14 cellular contexts compared by ENCODE assay signal in genomic region chr12:52856077-52856476, GRCh38. TPM values are rescaled to one million over a fixed set of nuclear protein-coding genes. Genes with fewer than 3 reads are reported as not detected.
"Had no signal": no experiment of that assay in that cellular context is flagged by ENCODE, and none has a peak within 500 bp of the region (broad histone marks: within the 10 kb centered on the region; RNA-seq: fewer than 3 reads in every experiment).

No MANE protein-coding gene starts in this region.

RNA-seq across cellular contexts. Expression of gene KRT78, which starts 7.3 kb away (rescaled TPM):
- total RNA-seq: activated B cell treated with CpG ODN at 0.5 μM for 24 hours; activated CD4-positive, alpha-beta memory T cell treated with anti-CD3 and anti-CD28 coated beads for 36 hours; activated CD4-positive, alpha-beta memory T cell treated with anti-CD3 and anti-CD28 coated beads, Interleukin-2, amount 10 ng/mL, durations not matched to agents 7 days and 5 days; activated CD4-positive, alpha-beta T cell treated with anti-CD3 and anti-CD28 coated beads for 36 hours; activated CD4-positive, alpha-beta T cell treated with anti-CD3 and anti-CD28 coated beads, Interleukin-2, amount 10 ng/mL, durations not matched to agents 24 days and 14 days; activated CD4-positive, alpha-beta T cell treated with anti-CD3 and anti-CD28 coated beads, Interleukin-2, amount 10 ng/mL, durations not matched to agents 7 days and 5 days; activated CD8-positive, alpha-beta memory T cell treated with anti-CD3 and anti-CD28 coated beads for 36 hours; activated CD8-positive, alpha-beta memory T cell treated with anti-CD3 and anti-CD28 coated beads, Interleukin-2, amount 10 ng/mL, durations not matched to agents 7 days and 5 days; activated CD8-positive, alpha-beta T cell treated with anti-CD3 and anti-CD28 coated beads for 36 hours; activated CD8-positive, alpha-beta T cell treated with anti-CD3 and anti-CD28 coated beads, Interleukin-2, amount 10 ng/mL, durations not matched to agents 7 days and 5 days; T-helper 1 cell treated with Interleukin-12 subunit alpha and Interleukin-12 subunit beta and Interleukin-4 antibody, amounts not matched to agents 30 ng/mL and 1 ng/mL, for 36 hours; T-helper 17 cell; T-helper 2 cell treated with Interferon-gamma antibody and Interleukin-4, amounts not matched to agents 100 ng/mL and 5 ng/mL, for 36 hours; WTC11 had no signal

RNA-seq across cellular contexts. Expression of gene KRT79, which starts 22.0 kb away (rescaled TPM):
- total RNA-seq: activated B cell treated with CpG ODN at 0.5 μM for 24 hours; activated CD4-positive, alpha-beta memory T cell treated with anti-CD3 and anti-CD28 coated beads for 36 hours; activated CD4-positive, alpha-beta memory T cell treated with anti-CD3 and anti-CD28 coated beads, Interleukin-2, amount 10 ng/mL, durations not matched to agents 7 days and 5 days; activated CD4-positive, alpha-beta T cell treated with anti-CD3 and anti-CD28 coated beads, Interleukin-2, amount 10 ng/mL, durations not matched to agents 24 days and 14 days; activated CD4-positive, alpha-beta T cell treated with anti-CD3 and anti-CD28 coated beads, Interleukin-2, amount 10 ng/mL, durations not matched to agents 7 days and 5 days; activated CD8-positive, alpha-beta T cell treated with anti-CD3 and anti-CD28 coated beads, Interleukin-2, amount 10 ng/mL, durations not matched to agents 7 days and 5 days; T-helper 1 cell treated with Interleukin-12 subunit alpha and Interleukin-12 subunit beta and Interleukin-4 antibody, amounts not matched to agents 30 ng/mL and 1 ng/mL, for 36 hours; T-helper 17 cell; T-helper 2 cell treated with Interferon-gamma antibody and Interleukin-4, amounts not matched to agents 100 ng/mL and 5 ng/mL, for 36 hours; WTC11 had no signal

RNA-seq across cellular contexts. Expression of gene KRT4, which starts 42.2 kb away (rescaled TPM):
- total RNA-seq: activated B cell treated with CpG ODN at 0.5 μM for 24 hours; activated CD4-positive, alpha-beta memory T cell treated with anti-CD3 and anti-CD28 coated beads for 36 hours; activated CD4-positive, alpha-beta memory T cell treated with anti-CD3 and anti-CD28 coated beads, Interleukin-2, amount 10 ng/mL, durations not matched to agents 7 days and 5 days; activated CD4-positive, alpha-beta T cell treated with anti-CD3 and anti-CD28 coated beads for 36 hours; activated CD4-positive, alpha-beta T cell treated with anti-CD3 and anti-CD28 coated beads, Interleukin-2, amount 10 ng/mL, durations not matched to agents 24 days and 14 days; activated CD4-positive, alpha-beta T cell treated with anti-CD3 and anti-CD28 coated beads, Interleukin-2, amount 10 ng/mL, durations not matched to agents 7 days and 5 days; activated CD8-positive, alpha-beta memory T cell treated with anti-CD3 and anti-CD28 coated beads for 36 hours; activated CD8-positive, alpha-beta memory T cell treated with anti-CD3 and anti-CD28 coated beads, Interleukin-2, amount 10 ng/mL, durations not matched to agents 7 days and 5 days; activated CD8-positive, alpha-beta T cell treated with anti-CD3 and anti-CD28 coated beads, Interleukin-2, amount 10 ng/mL, durations not matched to agents 7 days and 5 days; T-helper 1 cell treated with Interleukin-12 subunit alpha and Interleukin-12 subunit beta and Interleukin-4 antibody, amounts not matched to agents 30 ng/mL and 1 ng/mL, for 36 hours; T-helper 17 cell; T-helper 2 cell treated with Interferon-gamma antibody and Interleukin-4, amounts not matched to agents 100 ng/mL and 5 ng/mL, for 36 hours; WTC11 had no signal

RNA-seq across cellular contexts. Expression of gene KRT8, which starts 48.8 kb away (rescaled TPM):
- total RNA-seq: activated CD8-positive, alpha-beta memory T cell treated with anti-CD3 and anti-CD28 coated beads for 36 hours; activated CD8-positive, alpha-beta T cell treated with anti-CD3 and anti-CD28 coated beads, Interleukin-2, amount 10 ng/mL, durations not matched to agents 7 days and 5 days; T-helper 1 cell treated with Interleukin-12 subunit alpha and Interleukin-12 subunit beta and Interleukin-4 antibody, amounts not matched to agents 30 ng/mL and 1 ng/mL, for 36 hours had no signal
